ENCODE assay signal across 22 cellular contexts in genomic region chr2:51650769-51651168, GRCh38.
A peak's percentile ranks its signal among the peaks of the same experiment; 100 is the strongest.
DNase-seq lines count a peak whose midpoint lies in the region; ATAC-seq, FAIRE-seq and TF ChIP-seq lines count a peak whose summit lies in the region.
"Had no signal": no experiment of that assay in that cellular context is flagged by ENCODE, and none has a peak within 500 bp of the region (broad histone marks: within the 10 kb centered on the region; RNA-seq: fewer than 3 reads in every experiment).

No MANE protein-coding gene starts in this region.

- H3K4me1 Mint-ChIP-seq in H9 = peaks cover 7 to 8% of the 10 kb centered on the region in 2 experiments
- H3K4me1 Mint-ChIP-seq: naive thymus-derived CD4-positive, alpha-beta T cell had no signal

- H3K56ac ChIP-seq in H9 (ENCODE audit: insufficient read length, low read depth, low read length) = no peak overlapping the region

- H3K9me3 ChIP-seq in transverse colon = no peaks in the 10 kb centered on the region
- H3K9me3 ChIP-seq in H9 (ENCODE audit: control insufficient read depth, low read depth, low read length) = no peaks in the 10 kb centered on the region
- H3K9me3 ChIP-seq in pancreas = no peaks in the 10 kb centered on the region
- H3K9me3 ChIP-seq: breast epithelium had no signal

- no peak overlapping the region for H3K4ac ChIP-seq in H9 (ENCODE audit: low read depth, low read length)

- H3K36me3 ChIP-seq in transverse colon = no peaks in the 10 kb centered on the region
- H3K36me3 ChIP-seq in pancreas = no peaks in the 10 kb centered on the region
- H3K36me3 ChIP-seq: breast epithelium had no signal

- no peak for FAIRE-seq in pancreas (lab: Jason Lieb, UNC)
- FAIRE-seq: TTC549 had no signal

- H3K9me3 Mint-ChIP-seq in H9 = no peaks in the 10 kb centered on the region
- H3K9me3 Mint-ChIP-seq: dendritic cell treated with granulocyte-macrophage colony-stimulating factor and Interleukin-4, amounts not matched to agents 40 ng/mL and 50 ng/mL, for 4 days had no signal

- H4K5ac ChIP-seq in H9 (ENCODE audit: insufficient read length, low read depth, low read length) = no peak overlapping the region

- no peak for TF ChIP-seq CTCF in transverse colon (IDR thresholded peaks at IDR 0.05)
- no peak for TF ChIP-seq CTCF in H9 (conservative IDR thresholded peaks at IDR 0.05)
- no peak for TF ChIP-seq CTCF in pancreas (IDR thresholded peaks at IDR 0.05)

- H3K23ac ChIP-seq in H9 (ENCODE audit: insufficient read length, low read depth, low read length) = no peak overlapping the region

- H3K9ac ChIP-seq in H9 (ENCODE audit: extremely low read depth, insufficient read length, low read length) = no peak overlapping the region

- no peak overlapping the region for H3K18ac ChIP-seq in H9 (ENCODE audit: insufficient read length, low read depth, low read length)

- no peak overlapping the region for H4K91ac ChIP-seq in H9 (ENCODE audit: insufficient read length, low read depth, low read length)

- H2AFZ ChIP-seq in H9 (ENCODE audit: low read length) = no peak overlapping the region

- no peak overlapping the region for H4K8ac ChIP-seq in H9 (replicated peaks; ENCODE audit: insufficient read length, low read depth, low read length)

- H3K27ac ChIP-seq in transverse colon (no peak overlapping the region), H9 (ENCODE audit: insufficient read length, low read depth, low read length) (no peak overlapping the region), pancreas (no peak overlapping the region)
- H3K27ac ChIP-seq: breast epithelium, SK-N-MC had no signal

- H2BK15ac ChIP-seq in H9 (ENCODE audit: low read depth, low read length) = no peak overlapping the region

- no peak overlapping the region for H3K4me2 ChIP-seq in H9 (ENCODE audit: insufficient read depth, insufficient read length, low read length)

- no peak overlapping the region for H3T11ph ChIP-seq in H9 (ENCODE audit: low read length)

- no peak overlapping the region for H3K27ac Mint-ChIP-seq in H9
- H3K27ac Mint-ChIP-seq: activated naive CD8-positive, alpha-beta T cell; activated T-cell treated with anti-CD3 and anti-CD28 coated beads, Interleukin-2, amount 50 U/mL, for 24 hours; dendritic cell treated with granulocyte-macrophage colony-stimulating factor and Interleukin-4, amounts not matched to agents 40 ng/mL and 50 ng/mL, for 4 days; naive thymus-derived CD4-positive, alpha-beta T cell had no signal

- H3K14ac ChIP-seq in H9 (ENCODE audit: insufficient read depth, low read length) = no peak overlapping the region

- no peaks in the 10 kb centered on the region for H3K36me3 Mint-ChIP-seq in H9 (ENCODE audit: insufficient read depth in 1 of 3, low read depth in 3 of 3)
- H3K36me3 Mint-ChIP-seq: activated naive CD8-positive, alpha-beta T cell; naive thymus-derived CD4-positive, alpha-beta T cell had no signal

- H3K79me2 ChIP-seq in H9 (ENCODE audit: insufficient read depth, low read length) = no peaks in the 10 kb centered on the region

- no peak overlapping the region for H2BK120ac ChIP-seq in H9 (ENCODE audit: low read depth, low read length, poor library complexity, severe bottlenecking)

- DNase-seq in NAMALWA (ENCODE audit: low spot score) = peak; percentile 36
- DNase-seq in transverse colon = no peak
- no peak for DNase-seq in H9
- no peak for DNase-seq in NCI-H345 (lab: John Stamatoyannopoulos, UW)
- DNase-seq in pancreas = no peak
- DNase-seq: activated CD4-positive, alpha-beta T cell treated with anti-CD3 and anti-CD28 coated beads, Interleukin-2, amount 50 U/mL, for 1 hour; activated T-cell treated with anti-CD3 and anti-CD28 coated beads, Interleukin-2, amount 50 U/mL, for 24 hours; erythroblast; glutamatergic neuron; naive thymus-derived CD4-positive, alpha-beta T cell; NCI-H526 treated with DMSO at 0.1 percent for 48 hours; PC-3; posterior cingulate gyrus; stimulated activated CD4-positive, alpha-beta T cell treated with anti-CD3 and anti-CD28 coated beads, Interleukin-4, amount 100 ng/mL, for 4 hours had no signal

- H3K4me1 ChIP-seq in transverse colon (no peaks in the 10 kb centered on the region), H9 (ENCODE audit: insufficient read depth, low read length) (peaks cover 2% of the 10 kb centered on the region; the same call in 1 of the 2 replicates), pancreas (no peaks in the 10 kb centered on the region)
- H3K4me1 ChIP-seq: breast epithelium had no signal

- no peak overlapping the region for H2BK20ac ChIP-seq in H9 (ENCODE audit: low read depth, low read length, poor library complexity, severe bottlenecking)

- TF ChIP-seq EP300 in transverse colon (IDR thresholded peaks at IDR 0.05; ENCODE audit: low read depth) = no peak

- H3K27me3 ChIP-seq in transverse colon (no peaks in the 10 kb centered on the region), H9 (ENCODE audit: insufficient read depth, low read length) (no peaks in the 10 kb centered on the region), pancreas (peaks cover 0 to 7% (median 0%) of the 10 kb centered on the region in 4 donors)
- H3K27me3 ChIP-seq: breast epithelium had no signal

- no peak overlapping the region for H3K4me3 Mint-ChIP-seq in H9
- H3K4me3 Mint-ChIP-seq: activated naive CD8-positive, alpha-beta T cell; activated T-cell treated with anti-CD3 and anti-CD28 coated beads, Interleukin-2, amount 50 U/mL, for 24 hours; dendritic cell treated with granulocyte-macrophage colony-stimulating factor and Interleukin-4, amounts not matched to agents 40 ng/mL and 50 ng/mL, for 4 days; naive thymus-derived CD4-positive, alpha-beta T cell had no signal

- no peak for TF ChIP-seq POLR2A in transverse colon (IDR thresholded peaks at IDR 0.05)

- ATAC-seq in GM18868 (IDR thresholded peaks at IDR 0.05; ENCODE audit: unreplicated experiment) (peak; percentile 80), GM21528 (IDR thresholded peaks at IDR 0.05; ENCODE audit: low FRiP score, unreplicated experiment) (peak; percentile 70), HG03139 (IDR thresholded peaks at IDR 0.05; ENCODE audit: unreplicated experiment) (peak; percentile 60), pancreas (no peak)
- ATAC-seq: naive thymus-derived CD4-positive, alpha-beta T cell; PC-3 had no signal

- no peaks in the 10 kb centered on the region for H4K20me1 ChIP-seq in H9 (ENCODE audit: control insufficient read depth, insufficient read depth, insufficient read length)

- no peak overlapping the region for H2AK5ac ChIP-seq in H9 (ENCODE audit: insufficient read length, low read length)

- H3K27me3 Mint-ChIP-seq in H9 (ENCODE audit: low read depth) = no peaks in the 10 kb centered on the region
- H3K27me3 Mint-ChIP-seq: activated naive CD8-positive, alpha-beta T cell; activated T-cell treated with anti-CD3 and anti-CD28 coated beads, Interleukin-2, amount 50 U/mL, for 24 hours; dendritic cell treated with granulocyte-macrophage colony-stimulating factor and Interleukin-4, amounts not matched to agents 40 ng/mL and 50 ng/mL, for 4 days; naive thymus-derived CD4-positive, alpha-beta T cell had no signal

- no peaks in the 10 kb centered on the region for H3K23me2 ChIP-seq in H9 (ENCODE audit: insufficient read length, low read depth, low read length, poor library complexity, severe bottlenecking)

- no peak overlapping the region for H2BK5ac ChIP-seq in H9 (ENCODE audit: insufficient read length, low read length)

- H3K4me3 ChIP-seq in transverse colon (no peak overlapping the region), pancreas (no peak overlapping the region)
- H3K4me3 ChIP-seq: breast epithelium, SK-N-MC had no signal

- intact Hi-C loops in transverse colon (cut with DNase I; ENCODE audit: low total_unique reads) (no loop called here), pancreas (cut with DNase I) (no loop called here)

- no peak overlapping the region for H2BK12ac ChIP-seq in H9 (ENCODE audit: insufficient read length, low read depth, low read length)

- no peaks in the 10 kb centered on the region for H3K79me1 ChIP-seq in H9 (ENCODE audit: insufficient read depth, low read depth, low read length, poor library complexity, severe bottlenecking)

- in situ Hi-C loops in transverse colon (cut with MboI; ENCODE audit: low pct_ligation_motif_present in 1 of 4, low pct_unique_long_range_greater_than_20kb in 1 of 4, low sequenced_read_pairs in 3 of 4) = no loop called here

Comparison
In these comparisons a context has a peak if more than half of its experiments do, and no peak if none do; other contexts are left out.
1. ATAC-seq: peak in GM18868 (single experiment), GM21528 (single experiment) and HG03139 (single experiment); none in pancreas (0 of 4).